ENCODE assay signal across 2 cellular contexts in genomic region chr14:56490379-56490778, GRCh38.
TF ChIP-seq lines count a peak whose summit lies in the region.

No MANE protein-coding gene starts in this region.

TF ChIP-seq in H1, 55 proteins besides CTCF, POLR2A, EP300 and RAD21:
- no peak for TF ChIP-seq BRCA1 (IDR thresholded peaks at IDR 0.05; ENCODE audit: low read depth, low read length)
- no peak for TF ChIP-seq HDAC2 (IDR thresholded peaks at IDR 0.05; ENCODE audit: borderline replicate concordance in 1 of 2, low read depth in 2 of 2, low read length in 2 of 2)
- TF ChIP-seq POLR2AphosphoS5 (IDR thresholded peaks at IDR 0.05; ENCODE audit: low read depth, low read length) = no peak
- no peak for TF ChIP-seq TAF7 (optimal IDR thresholded peaks at IDR 0.05; ENCODE audit: borderline replicate concordance, low read depth, low read length)
- TF ChIP-seq RBBP5 (IDR thresholded peaks at IDR 0.05; ENCODE audit: borderline replicate concordance, low read depth, low read length) = no peak
- no peak for TF ChIP-seq ATF3 (IDR thresholded peaks at IDR 0.05; ENCODE audit: insufficient read depth, low read depth, low read length)
- TF ChIP-seq PHF8 (conservative IDR thresholded peaks at IDR 0.05; ENCODE audit: low read depth, low read length) = no peak
- no peak for TF ChIP-seq KDM1A (IDR thresholded peaks at IDR 0.05; ENCODE audit: borderline replicate concordance, low read length)
- TF ChIP-seq SP4 (IDR thresholded peaks at IDR 0.05; ENCODE audit: low read length) = no peak
- no peak for TF ChIP-seq RFX5 (IDR thresholded peaks at IDR 0.05; ENCODE audit: borderline replicate concordance, low read depth, low read length)
- no peak for TF ChIP-seq JUND (IDR thresholded peaks at IDR 0.05; ENCODE audit: low read length)
- TF ChIP-seq RXRA (IDR thresholded peaks at IDR 0.05; ENCODE audit: insufficient read depth, low read depth, low read length) = no peak
- TF ChIP-seq ASH2L (IDR thresholded peaks at IDR 0.05; ENCODE audit: low read length) = no peak
- TF ChIP-seq TEAD4 (IDR thresholded peaks at IDR 0.05; ENCODE audit: low read depth, low read length) = no peak
- TF ChIP-seq CBX5 (IDR thresholded peaks at IDR 0.05; ENCODE audit: low read depth, low read length) = no peak

TF ChIP-seq in neural cell, 6 proteins besides CTCF, POLR2A, EP300 and RAD21:
- TF ChIP-seq MXI1 (conservative IDR thresholded peaks at IDR 0.05; ENCODE audit: poor library complexity, severe bottlenecking) = no peak
- TF ChIP-seq, protein P1, sequence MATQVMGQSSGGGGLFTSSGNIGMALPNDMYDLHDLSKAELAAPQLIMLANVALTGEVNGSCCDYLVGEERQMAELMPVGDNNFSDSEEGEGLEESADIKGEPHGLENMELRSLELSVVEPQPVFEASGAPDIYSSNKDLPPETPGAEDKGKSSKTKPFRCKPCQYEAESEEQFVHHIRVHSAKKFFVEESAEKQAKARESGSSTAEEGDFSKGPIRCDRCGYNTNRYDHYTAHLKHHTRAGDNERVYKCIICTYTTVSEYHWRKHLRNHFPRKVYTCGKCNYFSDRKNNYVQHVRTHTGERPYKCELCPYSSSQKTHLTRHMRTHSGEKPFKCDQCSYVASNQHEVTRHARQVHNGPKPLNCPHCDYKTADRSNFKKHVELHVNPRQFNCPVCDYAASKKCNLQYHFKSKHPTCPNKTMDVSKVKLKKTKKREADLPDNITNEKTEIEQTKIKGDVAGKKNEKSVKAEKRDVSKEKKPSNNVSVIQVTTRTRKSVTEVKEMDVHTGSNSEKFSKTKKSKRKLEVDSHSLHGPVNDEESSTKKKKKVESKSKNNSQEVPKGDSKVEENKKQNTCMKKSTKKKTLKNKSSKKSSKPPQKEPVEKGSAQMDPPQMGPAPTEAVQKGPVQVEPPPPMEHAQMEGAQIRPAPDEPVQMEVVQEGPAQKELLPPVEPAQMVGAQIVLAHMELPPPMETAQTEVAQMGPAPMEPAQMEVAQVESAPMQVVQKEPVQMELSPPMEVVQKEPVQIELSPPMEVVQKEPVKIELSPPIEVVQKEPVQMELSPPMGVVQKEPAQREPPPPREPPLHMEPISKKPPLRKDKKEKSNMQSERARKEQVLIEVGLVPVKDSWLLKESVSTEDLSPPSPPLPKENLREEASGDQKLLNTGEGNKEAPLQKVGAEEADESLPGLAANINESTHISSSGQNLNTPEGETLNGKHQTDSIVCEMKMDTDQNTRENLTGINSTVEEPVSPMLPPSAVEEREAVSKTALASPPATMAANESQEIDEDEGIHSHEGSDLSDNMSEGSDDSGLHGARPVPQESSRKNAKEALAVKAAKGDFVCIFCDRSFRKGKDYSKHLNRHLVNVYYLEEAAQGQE (IDR thresholded peaks at IDR 0.05; ENCODE audit: borderline replicate concordance) = no peak
- TF ChIP-seq SMC3 (conservative IDR thresholded peaks at IDR 0.05; ENCODE audit: poor library complexity) = peak; percentile 72
- TF ChIP-seq POLR2AphosphoS5 (IDR thresholded peaks at IDR 0.05) = no peak
